In the genomic region with DNA sequence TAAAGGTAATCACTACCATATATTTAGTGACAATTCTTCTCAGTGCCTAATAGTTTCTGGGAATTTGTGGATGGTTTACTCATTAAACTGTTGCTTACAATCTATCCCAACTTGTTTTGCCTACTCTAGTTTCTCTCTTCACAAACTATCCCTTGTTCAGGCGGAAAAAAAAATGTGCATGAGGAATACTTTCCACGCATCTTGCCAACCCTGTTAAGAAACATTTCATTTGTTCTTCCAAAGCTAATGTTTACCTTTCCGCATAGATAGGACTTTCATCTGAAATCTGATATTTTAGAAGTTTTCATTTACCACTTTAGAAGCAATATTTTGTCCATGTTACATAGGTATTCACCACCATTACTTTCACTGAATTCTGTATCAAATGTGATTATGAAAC, we compare ENCODE assay signal across 25 cellular contexts.
"Had no signal": no experiment of that assay in that cellular context is flagged by ENCODE, and none has a peak within 500 bp of the region (broad histone marks: within the 10 kb centered on the region; RNA-seq: fewer than 3 reads in every experiment).

No MANE protein-coding gene starts in this region.

- H3K4me3 ChIP-seq: cardiac muscle cell, coronary artery, ovary, psoas muscle, upper lobe of right lung had no signal

- H3K27ac ChIP-seq: cardiac muscle cell, coronary artery, ovary, psoas muscle, upper lobe of right lung, WERI-Rb-1 had no signal

- H3K9me3 ChIP-seq: ovary, psoas muscle, SK-N-SH, upper lobe of right lung had no signal

- ATAC-seq: activated CD4-positive, alpha-beta T cell treated with anti-CD3 and anti-CD28 coated beads for 36 hours; activated CD8-positive, alpha-beta memory T cell treated with anti-CD3 and anti-CD28 coated beads, Interleukin-2, amount 10 ng/mL, durations not matched to agents 7 days and 5 days; activated CD8-positive, alpha-beta T cell treated with anti-CD3 and anti-CD28 coated beads, Interleukin-2, amount 10 ng/mL, durations not matched to agents 7 days and 5 days; effector memory CD8-positive, alpha-beta T cell; left ventricle myocardium superior; naive thymus-derived CD4-positive, alpha-beta T cell; psoas muscle; upper lobe of right lung had no signal

- DNase-seq: activated CD4-positive, alpha-beta T cell treated with anti-CD3 and anti-CD28 coated beads for 36 hours; activated CD8-positive, alpha-beta memory T cell treated with anti-CD3 and anti-CD28 coated beads, Interleukin-2, amount 10 ng/mL, durations not matched to agents 7 days and 5 days; activated CD8-positive, alpha-beta T cell treated with anti-CD3 and anti-CD28 coated beads, Interleukin-2, amount 10 ng/mL, durations not matched to agents 7 days and 5 days; activated effector memory CD4-positive, alpha-beta T cell treated with Interleukin-2 at 50 U/mL for 16 hours; activated naive CD4-positive, alpha-beta T cell treated with Interleukin-2 at 50 U/mL for 16 hours; anterior cingulate cortex; cerebellar nuclear complex; effector memory CD8-positive, alpha-beta T cell; foreskin melanocyte; islet precursor cell; left ventricle myocardium superior; midbrain; naive thymus-derived CD4-positive, alpha-beta T cell; ovary; psoas muscle; right cardiac atrium; SK-N-SH; stimulated activated CD4-positive, alpha-beta T cell treated with anti-CD3 and anti-CD28 coated beads, Interleukin-4, amount 100 ng/mL, for 1 hour; substantia nigra; SW 1271; T-helper 9 cell; upper lobe of right lung; WERI-Rb-1 had no signal

- H3K36me3 ChIP-seq: cardiac muscle cell, ovary, upper lobe of right lung, WERI-Rb-1 had no signal

- H3K27me3 ChIP-seq: cardiac muscle cell, ovary, upper lobe of right lung had no signal

- H3K4me2 ChIP-seq: SK-N-SH had no signal

- H3K9ac ChIP-seq: SK-N-SH had no signal

- H3K4me1 ChIP-seq: psoas muscle had no signal
